ENCODE assay signal across 8 cellular contexts in genomic region chr1:207454046-207454964, GRCh38. TPM values are rescaled to one million over a fixed set of nuclear protein-coding genes. Genes with fewer than 3 reads are reported as not detected.
DNase-seq lines count a peak whose midpoint lies in the region; ATAC-seq and TF ChIP-seq lines count a peak whose summit lies in the region.

CR2 (plus strand) TSS chr1:207454328; CDS start chr1:207454419, 91 bp downstream.

- intact Hi-C loops in CD14-positive monocyte (cut with micrococcal nuclease) (no loop called here), left colon (cut with DNase I, micrococcal nuclease) (no loop called here)

- H3K4me3 Mint-ChIP-seq in CD14-positive monocyte, result peak within 1 kb of the TSS; percentile 65 to 84

- no peak within 1 kb of the TSS for H3K27ac Mint-ChIP-seq in CD14-positive monocyte

- no peak within 1 kb of the TSS for H3K27ac ChIP-seq in brain microvascular endothelial cell

- H3K27me3 Mint-ChIP-seq in CD14-positive monocyte (ENCODE audit: low read depth in 3 of 3), result peaks cover 40 to 44% (median 44%) of the 10 kb centered on the region in 3 donors

- TF ChIP-seq POLR2A in GM19193 (IDR thresholded peaks at IDR 0.05; ENCODE audit: extremely low read depth, insufficient read depth, insufficient read length), result peak; percentile 81

- H3K4me1 Mint-ChIP-seq in CD14-positive monocyte, result peaks cover 17% of the 10 kb centered on the region

- peaks cover 0 to 6% (median 3%) of the 10 kb centered on the region in 7 donors for H3K9me3 Mint-ChIP-seq in CD14-positive monocyte

- peak; percentile 47 for DNase-seq in CD14-positive monocyte (ENCODE audit: low spot score)
- peak; percentile 8 for DNase-seq in T follicular helper cell (ENCODE audit: low read depth)
- DNase-seq in brain microvascular endothelial cell, result no peak
- peak; percentile 58 to 71 for DNase-seq in left colon
- DNase-seq in stimulated activated CD4-positive, alpha-beta T cell treated with anti-CD3 and anti-CD28 coated beads, Interleukin-2, amount 100 ng/mL, for 48 hours, result peak; percentile 42 to 45
- DNase-seq in NCI-H524 treated with DMSO at 0.1 percent for 48 hours (lab: John Stamatoyannopoulos, UW), result no peak

- peak; percentile 39 for TF ChIP-seq CTCF in CD14-positive monocyte (IDR thresholded peaks at IDR 0.05)
- TF ChIP-seq CTCF in brain microvascular endothelial cell (IDR thresholded peaks at IDR 0.05; ENCODE audit: low read depth, low read length, missing control alignments), result peak; percentile 18

- H3K4me3 ChIP-seq in brain microvascular endothelial cell (ENCODE audit: low read depth, low read length), result peak within 1 kb of the TSS; percentile 12

- peaks cover 55% of the 10 kb centered on the region for H3K27me3 ChIP-seq in brain microvascular endothelial cell (replicated peaks)

- no peaks in the 10 kb centered on the region for H3K36me3 ChIP-seq in brain microvascular endothelial cell (replicated peaks)

- in situ Hi-C loops in brain microvascular endothelial cell (cut with HindIII; ENCODE audit: low pct_ligation_motif_present, low sequenced_read_pairs), result no loop called here

- H3K36me3 Mint-ChIP-seq in CD14-positive monocyte, result peaks cover 0 to 9% of the 10 kb centered on the region in 2 donors

- ATAC-seq in HG03378 (IDR thresholded peaks at IDR 0.05; ENCODE audit: unreplicated experiment), result peak; percentile 50
- ATAC-seq in left colon, result peak; percentile 99

RNA-seq across cellular contexts. Expression of gene CR2, which starts in this region (rescaled TPM):
- under 1 TPM; 0.05 to 0.28 TPM for polyA plus RNA-seq in CD14-positive monocyte
- under 1 TPM; 0.15 to 0.53 TPM for total RNA-seq in left colon

Comparison
In these comparisons a context has a peak if more than half of its experiments do, and no peak if none do; other contexts are left out.
1. Peak in DNase-seq in CD14-positive monocyte; RNA of the gene not detected or under 1 TPM.
2. Peak in DNase-seq and ATAC-seq in left colon; RNA of the gene not detected or under 1 TPM.
3. DNase-seq: peak in T follicular helper cell (single experiment) and stimulated activated CD4-positive, alpha-beta T cell treated with anti-CD3 and anti-CD28 coated beads, Interleukin-2, amount 100 ng/mL, for 48 hours (2 of 2); none in brain microvascular endothelial cell (single experiment) and NCI-H524 treated with DMSO at 0.1 percent for 48 hours (single experiment).